Comparison of ENCODE assay signal across 8 cellular contexts in genomic region chr12:110563702-110564470, GRCh38. TPM values are rescaled to one million over a fixed set of nuclear protein-coding genes. Genes with fewer than 3 reads are reported as not detected.
A peak's percentile ranks its signal among the peaks of the same experiment; 100 is the strongest.
DNase-seq lines count a peak whose midpoint lies in the region; ATAC-seq, FAIRE-seq and TF ChIP-seq lines count a peak whose summit lies in the region.

No MANE protein-coding gene starts in this region.

- peak; percentile 89 for FAIRE-seq in H54 (lab: Jason Lieb, UNC)

- DNase-seq in H54 (ENCODE audit: insufficient read length, low spot score) (no peak), T-helper 17 cell (no peak), foreskin keratinocyte (no peak), sigmoid colon (no peak), germinal center (ENCODE audit: low spot score) (no peak)

- no peak for TF ChIP-seq EP300 in sigmoid colon (IDR thresholded peaks at IDR 0.05)

- no peak overlapping the region for H3K4me3 Mint-ChIP-seq in T-helper 17 cell

- H3K9me3 ChIP-seq in T-helper 17 cell (ENCODE audit: control insufficient read depth, low read length, poor library complexity, severe bottlenecking) (no peaks in the 10 kb centered on the region), sigmoid colon (no peaks in the 10 kb centered on the region)

- intact Hi-C loops in sigmoid colon (cut with DNase I), result no loop called here

- no peak for TF ChIP-seq CTCF in foreskin keratinocyte (conservative IDR thresholded peaks at IDR 0.05)
- TF ChIP-seq CTCF in sigmoid colon (IDR thresholded peaks at IDR 0.05), result no peak

- H3K27ac ChIP-seq in foreskin keratinocyte (peak overlapping the region; percentile 31), sigmoid colon (peak overlapping the region; percentile 64 to 79 (median 72))

- H3K27me3 ChIP-seq in foreskin keratinocyte (no peaks in the 10 kb centered on the region), sigmoid colon (no peaks in the 10 kb centered on the region)

- TF ChIP-seq POLR2A in H54 (IDR thresholded peaks at IDR 0.05; ENCODE audit: low read depth, low read length) (no peak), sigmoid colon (IDR thresholded peaks at IDR 0.05) (no peak)

- no peak overlapping the region for H3K4me3 ChIP-seq in sigmoid colon

- no peaks in the 10 kb centered on the region for H3K36me3 ChIP-seq in sigmoid colon

- peaks cover 34% of the 10 kb centered on the region for H3K4me1 Mint-ChIP-seq in T-helper 17 cell

- peak overlapping the region; percentile 34 for H3K27ac Mint-ChIP-seq in T-helper 17 cell

- H3K27me3 Mint-ChIP-seq in T-helper 17 cell, result no peaks in the 10 kb centered on the region

- peaks cover 2% of the 10 kb centered on the region for H3K36me3 Mint-ChIP-seq in T-helper 17 cell (ENCODE audit: low read depth)

- no peak for ATAC-seq in T-helper 17 cell
- no peak for ATAC-seq in foreskin keratinocyte
- ATAC-seq in HG02623 (IDR thresholded peaks at IDR 0.05; ENCODE audit: unreplicated experiment), result no peak
- no peak for ATAC-seq in GM21526 (IDR thresholded peaks at IDR 0.05; ENCODE audit: low FRiP score, unreplicated experiment)
- ATAC-seq in GM18909 (IDR thresholded peaks at IDR 0.05; ENCODE audit: poor library complexity, unreplicated experiment), result no peak

- H3K4me1 ChIP-seq in foreskin keratinocyte, result peaks cover 38% of the 10 kb centered on the region
- peaks cover 0 to 70% (median 59%) of the 10 kb centered on the region in 4 donors for H3K4me1 ChIP-seq in sigmoid colon

RNA-seq across cellular contexts. Expression of gene PPTC7, which starts 19.2 kb away (rescaled TPM):
- total RNA-seq in T-helper 17 cell, result 10 to 100 TPM; 45.5 to 49.4 TPM
- total RNA-seq in foreskin keratinocyte, result 26.6 and 27.2 TPM in 2 replicates
- polyA plus RNA-seq in foreskin keratinocyte, result 9.6 and 12.0 TPM in 2 replicates
- 10 to 100 TPM; 19.4 to 30.3 (median 22.5) TPM for total RNA-seq in sigmoid colon
- 10 to 100 TPM; 16.1 to 24.5 (median 18.6) TPM for polyA plus RNA-seq in sigmoid colon

RNA-seq across cellular contexts. Expression of gene TCTN1, which starts 50.0 kb away (rescaled TPM):
- total RNA-seq in T-helper 17 cell (1 to 10 TPM; 5.0 to 8.5 TPM), foreskin keratinocyte (21.4 and 22.7 TPM in 2 replicates), sigmoid colon (10 to 100 TPM; 34.6 to 38.6 (median 35.6) TPM)
- polyA plus RNA-seq in foreskin keratinocyte (18.2 and 21.6 TPM in 2 replicates), sigmoid colon (1 to 10 TPM in 2 of 3 donors, under 1 TPM in 1; 0.92 to 8.7 (median 6.6) TPM)
